8 cellular contexts compared by ENCODE assay signal in the genomic region with DNA sequence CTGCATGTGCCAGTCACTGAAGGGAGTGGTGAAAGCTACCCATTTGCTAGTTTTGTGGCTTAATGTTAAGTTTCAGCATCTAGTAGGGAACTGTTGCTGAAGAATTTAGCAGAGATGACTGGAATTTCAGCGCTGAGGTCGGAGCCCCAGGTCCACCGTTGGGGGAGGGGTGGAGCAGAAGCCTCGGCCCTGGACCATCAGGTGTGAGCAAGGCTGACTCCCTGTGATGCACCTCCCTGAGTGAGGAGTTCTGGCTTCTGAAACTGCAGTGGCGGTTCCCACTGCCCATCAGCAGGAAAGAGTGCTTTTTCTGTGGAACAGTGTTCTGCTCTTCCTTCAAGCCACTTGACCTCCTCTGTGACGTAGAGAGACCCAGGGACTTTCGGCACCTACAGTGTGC. TPM values are rescaled to one million over a fixed set of nuclear protein-coding genes. Genes with fewer than 3 reads are reported as not detected.
DNase-seq lines count a peak whose midpoint lies in the region; ATAC-seq, FAIRE-seq and TF ChIP-seq lines count a peak whose summit lies in the region.

No MANE protein-coding gene starts in this region.

- no peak for DNase-seq in activated CD4-positive, alpha-beta memory T cell treated with anti-CD3 and anti-CD28 coated beads for 36 hours
- DNase-seq in activated CD4-positive, alpha-beta memory T cell treated with anti-CD3 and anti-CD28 coated beads, Interleukin-2, amount 10 ng/mL, durations not matched to agents 7 days and 5 days = no peak
- DNase-seq in astrocyte of the spinal cord (ENCODE audit: low read depth, low spot score) (no peak), HepG2 (ENCODE audit: low spot score) (no peak), thoracic aorta (ENCODE audit: low spot score) (no peak), GM12891 (ENCODE audit: insufficient read length, low spot score) (no peak)

- TF ChIP-seq POLR2A in HepG2 (IDR thresholded peaks at IDR 0.05; ENCODE audit: insufficient read depth in 1 of 2, low read depth in 2 of 2, low read length in 2 of 2) (no peak), GM12891 (IDR thresholded peaks at IDR 0.05; ENCODE audit: low read depth, low read length) (no peak)

- intact Hi-C loops in activated CD4-positive, alpha-beta memory T cell treated with anti-CD3 and anti-CD28 coated beads for 36 hours (cut with micrococcal nuclease) = no loop called here
- intact Hi-C loops in HepG2 (cut with micrococcal nuclease; ENCODE audit: unreplicated experiment) = no loop called here

- TF ChIP-seq CTCF in astrocyte of the spinal cord (IDR thresholded peaks at IDR 0.05; ENCODE audit: low read depth, low read length) (no peak), HepG2 (CRISPR knock-in tag; IDR thresholded peaks at IDR 0.05) (no peak), thoracic aorta (IDR thresholded peaks at IDR 0.05) (no peak)

- H3K9me3 ChIP-seq in HepG2 (ENCODE audit: low read length) (peaks cover 6% of the 10 kb centered on the region; the same call in 1 of the 2 replicates), thoracic aorta (no peaks in the 10 kb centered on the region)

- no peaks in the 10 kb centered on the region for H3K36me3 Mint-ChIP-seq in activated CD4-positive, alpha-beta memory T cell treated with anti-CD3 and anti-CD28 coated beads for 36 hours
- no peaks in the 10 kb centered on the region for H3K36me3 Mint-ChIP-seq in activated CD4-positive, alpha-beta memory T cell treated with anti-CD3 and anti-CD28 coated beads, Interleukin-2, amount 10 ng/mL, durations not matched to agents 7 days and 5 days (ENCODE audit: low read depth)

- CTCF ChIA-PET in activated CD4-positive, alpha-beta memory T cell treated with anti-CD3 and anti-CD28 coated beads for 36 hours (lab: Charles Lee) = interaction anchor here (1.4 kb wide), 1 partner anchor 34 kb away, joined by 5 read pairs; no protein-coding TSS in a partner anchor
- CTCF ChIA-PET in activated CD4-positive, alpha-beta memory T cell treated with anti-CD3 and anti-CD28 coated beads, Interleukin-2, amount 10 ng/mL, durations not matched to agents 7 days and 5 days (lab: Charles Lee) = no interaction called here
- CTCF ChIA-PET in HepG2 (lab: Yijun Ruan, JAX; ENCODE audit: low intra/inter-chr PET ratio, low total read pairs) = no interaction called here

- H3K4me1 Mint-ChIP-seq in activated CD4-positive, alpha-beta memory T cell treated with anti-CD3 and anti-CD28 coated beads for 36 hours (ENCODE audit: low read depth) = peaks cover 9% of the 10 kb centered on the region
- H3K4me1 Mint-ChIP-seq in activated CD4-positive, alpha-beta memory T cell treated with anti-CD3 and anti-CD28 coated beads, Interleukin-2, amount 10 ng/mL, durations not matched to agents 7 days and 5 days = peaks cover 15% of the 10 kb centered on the region

- H3K27me3 Mint-ChIP-seq in activated CD4-positive, alpha-beta memory T cell treated with anti-CD3 and anti-CD28 coated beads for 36 hours = peaks cover 54% of the 10 kb centered on the region
- H3K27me3 Mint-ChIP-seq in activated CD4-positive, alpha-beta memory T cell treated with anti-CD3 and anti-CD28 coated beads, Interleukin-2, amount 10 ng/mL, durations not matched to agents 7 days and 5 days = peaks cover 68% of the 10 kb centered on the region

- no peak overlapping the region for H2AFZ ChIP-seq in HepG2 (ENCODE audit: low read length)

- peak overlapping the region; percentile 95 for H3K4me2 ChIP-seq in HepG2 (ENCODE audit: low read depth, low read length)

- H3K79me2 ChIP-seq in HepG2 (ENCODE audit: insufficient read depth, low read length) = peaks cover 57% of the 10 kb centered on the region

- H3K4me3 ChIP-seq in astrocyte of the spinal cord (ENCODE audit: low read depth, low read length) (peak overlapping the region; percentile 50), HepG2 (replicated peaks in 1 of 3; ENCODE audit: insufficient read depth in 1 of 3, low read depth in 2 of 3, low read length in 3 of 3) (peak overlapping the region; percentile 95 to 97 (median 97)), thoracic aorta (peak overlapping the region; percentile 86)

- ATAC-seq in HepG2 (peak; percentile 9), thoracic aorta (ENCODE audit: insufficient number of reproducible peaks, low FRiP score, low read depth) (no peak), HG02938 (IDR thresholded peaks at IDR 0.05; ENCODE audit: unreplicated experiment) (no peak), GM18858 (IDR thresholded peaks at IDR 0.05; ENCODE audit: unreplicated experiment) (no peak)

- FAIRE-seq in HepG2 (lab: Jason Lieb, UNC) (peak; percentile 49), GM12891 (lab: Jason Lieb, UNC) (no peak)

- WGBS in HepG2 (ENCODE audit: low lambda C conversion rate) = 19% methylated on average over 2 of the region's 7 CpGs

- peak overlapping the region; percentile 83; the same call in 1 of the 2 replicates for H3K9ac ChIP-seq in HepG2 (ENCODE audit: insufficient read depth, low read depth, low read length)

- H4K20me1 ChIP-seq in HepG2 (ENCODE audit: insufficient read depth, low read length) = peaks cover 10% of the 10 kb centered on the region; the same call in 1 of the 2 replicates

- H3K4me3 Mint-ChIP-seq in activated CD4-positive, alpha-beta memory T cell treated with anti-CD3 and anti-CD28 coated beads for 36 hours = peak overlapping the region; percentile 1
- no peak overlapping the region for H3K4me3 Mint-ChIP-seq in activated CD4-positive, alpha-beta memory T cell treated with anti-CD3 and anti-CD28 coated beads, Interleukin-2, amount 10 ng/mL, durations not matched to agents 7 days and 5 days

- no peaks in the 10 kb centered on the region; a peak in 1 of 5 replicates for H3K27me3 ChIP-seq in HepG2 (ENCODE audit: control insufficient read depth in 1 of 2, insufficient read depth in 2 of 2, low read length in 2 of 2)
- H3K27me3 ChIP-seq in thoracic aorta (replicated peaks; ENCODE audit: insufficient read depth) = no peaks in the 10 kb centered on the region

- no peaks in the 10 kb centered on the region for H3K9me3 Mint-ChIP-seq in activated CD4-positive, alpha-beta memory T cell treated with anti-CD3 and anti-CD28 coated beads for 36 hours
- H3K9me3 Mint-ChIP-seq in activated CD4-positive, alpha-beta memory T cell treated with anti-CD3 and anti-CD28 coated beads, Interleukin-2, amount 10 ng/mL, durations not matched to agents 7 days and 5 days = no peaks in the 10 kb centered on the region

- in situ Hi-C loops in astrocyte of the spinal cord (cut with HindIII; ENCODE audit: low sequenced_read_pairs) = no loop called here
- in situ Hi-C loops in HepG2 (cut with HindIII; ENCODE audit: extremely low pct_ligation_motif_present, low pct_unique_long_range_greater_than_20kb) = no loop called here

- H3K4me1 ChIP-seq in HepG2 (ENCODE audit: insufficient read depth, low read length) (peaks cover 74% of the 10 kb centered on the region), thoracic aorta (ENCODE audit: control insufficient read depth in 1 of 2, low read depth in 2 of 2) (peaks cover 4 to 32% of the 10 kb centered on the region in 2 donors)

- no peak for TF ChIP-seq RAD21 in HepG2 (CRISPR knock-in tag; IDR thresholded peaks at IDR 0.05)

- BruUV-seq in HepG2 (replicated peaks; lab: Mats Ljungman, UMichigan) = no TSS peak

- peak overlapping the region; percentile 61 for H3K27ac ChIP-seq in HepG2 (ENCODE audit: extremely low read length, insufficient read depth, low read length)
- no peak overlapping the region for H3K27ac ChIP-seq in thoracic aorta

- no peak overlapping the region for H3K27ac Mint-ChIP-seq in activated CD4-positive, alpha-beta memory T cell treated with anti-CD3 and anti-CD28 coated beads for 36 hours
- H3K27ac Mint-ChIP-seq in activated CD4-positive, alpha-beta memory T cell treated with anti-CD3 and anti-CD28 coated beads, Interleukin-2, amount 10 ng/mL, durations not matched to agents 7 days and 5 days = no peak overlapping the region

- TF ChIP-seq EP300 in HepG2 (IDR thresholded peaks at IDR 0.05; ENCODE audit: low read depth in 2 of 2, low read length in 2 of 2) (no peak), HepG2 (CRISPR knock-in tag; IDR thresholded peaks at IDR 0.05; ENCODE audit: borderline replicate concordance) (no peak)

- H3K36me3 ChIP-seq in HepG2 (replicated peaks in 1 of 2; ENCODE audit: control insufficient read depth in 1 of 2, insufficient read depth in 2 of 2, low read length in 2 of 2) = peaks cover 1 to 14% of the 10 kb centered on the region in 2 experiments; a peak in 4 of 5 replicates
- H3K36me3 ChIP-seq in thoracic aorta = no peaks in the 10 kb centered on the region

- POLR2A ChIA-PET in activated CD4-positive, alpha-beta memory T cell treated with anti-CD3 and anti-CD28 coated beads for 36 hours (lab: Charles Lee) = interaction anchor here (0.7 kb wide), 1 partner anchor 374 kb away, joined by 5 read pairs; no protein-coding TSS in a partner anchor
- POLR2A ChIA-PET in activated CD4-positive, alpha-beta memory T cell treated with anti-CD3 and anti-CD28 coated beads, Interleukin-2, amount 10 ng/mL, durations not matched to agents 7 days and 5 days (lab: Charles Lee) = no interaction called here
- POLR2A ChIA-PET in HepG2 (lab: Yijun Ruan, JAX) = interaction anchor here (0.7 to 1.6 kb wide), 5 partner anchors 15 to 126 kb away, joined by 3 to 8 read pairs (median 3); no protein-coding TSS in a partner anchor

RNA-seq across cellular contexts. Expression of gene NOS1AP, which starts 1.3 kb away (rescaled TPM):
- under 1 TPM in 1 of 2 experiments, not detected in 1; 0.12 TPM for total RNA-seq in activated CD4-positive, alpha-beta memory T cell treated with anti-CD3 and anti-CD28 coated beads for 36 hours
- total RNA-seq in activated CD4-positive, alpha-beta memory T cell treated with anti-CD3 and anti-CD28 coated beads, Interleukin-2, amount 10 ng/mL, durations not matched to agents 7 days and 5 days = under 1 TPM in 1 of 2 experiments, not detected in 1; 0.08 TPM
- total RNA-seq in HepG2 (2016; rRNA removed; fragmentation: Illumina TruSeq; extraction: Trizol) = 2.5 and 3.3 TPM in 2 replicates
- 0.44 and 0.71 TPM in 2 replicates for total RNA-seq in HepG2 (2016; cell fraction: cytosol; rRNA removed; fragmentation: Illumina TruSeq; extraction: Trizol; ENCODE audit: low read depth)
- total RNA-seq in HepG2 (2016; cell fraction: insoluble cytoplasmic fraction; rRNA removed; fragmentation: Illumina TruSeq; extraction: Trizol) = 2.0 and 3.2 TPM in 2 replicates
- total RNA-seq in HepG2 (2016; cell fraction: membrane; rRNA removed; fragmentation: Illumina TruSeq; extraction: Trizol) = 1.0 and 1.1 TPM in 2 replicates
- 6.2 and 8.0 TPM in 2 replicates for total RNA-seq in HepG2 (2016; cell fraction: nucleus; rRNA removed; fragmentation: Illumina TruSeq; extraction: Trizol)
- 1.9 and 2.0 TPM in 2 replicates for polyA plus RNA-seq in HepG2 (2011; rRNA removed)
- 0.64 and 0.76 TPM in 2 replicates for polyA plus RNA-seq in HepG2 (2011; cell fraction: cytosol; rRNA removed)
- 10.0 and 12.0 TPM in 2 replicates for polyA plus RNA-seq in HepG2 (2011; cell fraction: nucleus; rRNA removed)
- 3.3 and 4.1 TPM in 2 replicates for polyA plus RNA-seq in HepG2 (2012)
- polyA plus RNA-seq in HepG2 (2016; cell fraction: cytosol; fragmentation: Illumina TruSeq; extraction: Trizol; ENCODE audit: low read depth) = 0.06 and 0.09 TPM in 2 replicates
- polyA plus RNA-seq in HepG2 (2016; cell fraction: insoluble cytoplasmic fraction; fragmentation: Illumina TruSeq; extraction: Trizol; ENCODE audit: low read depth) = 1.3 and 2.6 TPM in 2 replicates
- 0.14 and 0.41 TPM in 2 replicates for polyA plus RNA-seq in HepG2 (2016; cell fraction: membrane; fragmentation: Illumina TruSeq; extraction: Trizol; ENCODE audit: low read depth)
- polyA plus RNA-seq in HepG2 (2016; cell fraction: nucleus; fragmentation: Illumina TruSeq; extraction: Trizol; ENCODE audit: insufficient read depth, low read depth) = 5.9 and 7.5 TPM in 2 replicates
- polyA minus RNA-seq in HepG2 (2011; rRNA and poly(A)+ RNA removed; ENCODE audit: low replicate concordance) = 8.3 and 12.9 TPM in 2 replicates
- 3.6 and 3.8 TPM in 2 replicates for polyA minus RNA-seq in HepG2 (2011; cell fraction: cytosol; rRNA and poly(A)+ RNA removed)
- 23.2 and 23.6 TPM in 2 replicates for polyA minus RNA-seq in HepG2 (2011; cell fraction: nucleus; rRNA and poly(A)+ RNA removed)
- 10 to 100 TPM in 1 of 2 donors, 1 to 10 TPM in 1; 6.3 to 12.2 TPM for total RNA-seq in thoracic aorta
- polyA plus RNA-seq in GM12891 (2012; ENCODE audit: low read depth, missing spikeins) = not detected

RNA-seq across cellular contexts. Expression of gene OLFML2B, which starts 47.2 kb away (rescaled TPM):
- not detected for total RNA-seq in activated CD4-positive, alpha-beta memory T cell treated with anti-CD3 and anti-CD28 coated beads for 36 hours
- not detected for total RNA-seq in activated CD4-positive, alpha-beta memory T cell treated with anti-CD3 and anti-CD28 coated beads, Interleukin-2, amount 10 ng/mL, durations not matched to agents 7 days and 5 days
- total RNA-seq in HepG2 (2016; rRNA removed; fragmentation: Illumina TruSeq; extraction: Trizol) (not detected in 2 replicates), thoracic aorta (10 to 100 TPM; 32.2 to 46.6 TPM)
- total RNA-seq in HepG2 (2016; cell fraction: cytosol; rRNA removed; fragmentation: Illumina TruSeq; extraction: Trizol; ENCODE audit: low read depth) = not detected in 2 replicates
- total RNA-seq in HepG2 (2016; cell fraction: insoluble cytoplasmic fraction; rRNA removed; fragmentation: Illumina TruSeq; extraction: Trizol) = not detected in 2 replicates
- total RNA-seq in HepG2 (2016; cell fraction: membrane; rRNA removed; fragmentation: Illumina TruSeq; extraction: Trizol) = not detected in 2 replicates
- not detected in 2 replicates for total RNA-seq in HepG2 (2016; cell fraction: nucleus; rRNA removed; fragmentation: Illumina TruSeq; extraction: Trizol)
- polyA plus RNA-seq in HepG2 (2011; rRNA removed) = not detected in 2 replicates
- not detected in 2 replicates for polyA plus RNA-seq in HepG2 (2011; cell fraction: cytosol; rRNA removed)
- not detected in 2 replicates for polyA plus RNA-seq in HepG2 (2011; cell fraction: nucleus; rRNA removed)
- not detected in 2 replicates for polyA plus RNA-seq in HepG2 (2012)
- not detected in 2 replicates for polyA plus RNA-seq in HepG2 (2016; cell fraction: cytosol; fragmentation: Illumina TruSeq; extraction: Trizol; ENCODE audit: low read depth)
- not detected in 2 replicates for polyA plus RNA-seq in HepG2 (2016; cell fraction: insoluble cytoplasmic fraction; fragmentation: Illumina TruSeq; extraction: Trizol; ENCODE audit: low read depth)
- not detected in 2 replicates for polyA plus RNA-seq in HepG2 (2016; cell fraction: membrane; fragmentation: Illumina TruSeq; extraction: Trizol; ENCODE audit: low read depth)
- not detected in 2 replicates for polyA plus RNA-seq in HepG2 (2016; cell fraction: nucleus; fragmentation: Illumina TruSeq; extraction: Trizol; ENCODE audit: insufficient read depth, low read depth)
- 0.05 TPM in 1 of 2 replicates, not detected in the other for polyA minus RNA-seq in HepG2 (2011; rRNA and poly(A)+ RNA removed; ENCODE audit: low replicate concordance)
- not detected in 2 replicates for polyA minus RNA-seq in HepG2 (2011; cell fraction: cytosol; rRNA and poly(A)+ RNA removed)
- not detected in 2 replicates for polyA minus RNA-seq in HepG2 (2011; cell fraction: nucleus; rRNA and poly(A)+ RNA removed)
- polyA plus RNA-seq in GM12891 (2012; ENCODE audit: low read depth, missing spikeins) = not detected

Comparison
In these comparisons a context has a peak if more than half of its experiments do, and no peak if none do; other contexts are left out.
1. RNA of gene OLFML2B, which starts 47.2 kb away (total RNA-seq): 32.2 to 46.6 TPM in thoracic aorta; not detected in HepG2, not detected in activated CD4-positive, alpha-beta memory T cell treated with anti-CD3 and anti-CD28 coated beads, Interleukin-2, amount 10 ng/mL, durations not matched to agents 7 days and 5 days and not detected in activated CD4-positive, alpha-beta memory T cell treated with anti-CD3 and anti-CD28 coated beads for 36 hours; every median in the first group is over 10 times any median in the second.
2. Peak in every context shown above with its lines, with median percentiles within 50 percentile points of each other: H3K4me3 ChIP-seq.